1 cellular context compared by ENCODE assay signal in the genomic region with DNA sequence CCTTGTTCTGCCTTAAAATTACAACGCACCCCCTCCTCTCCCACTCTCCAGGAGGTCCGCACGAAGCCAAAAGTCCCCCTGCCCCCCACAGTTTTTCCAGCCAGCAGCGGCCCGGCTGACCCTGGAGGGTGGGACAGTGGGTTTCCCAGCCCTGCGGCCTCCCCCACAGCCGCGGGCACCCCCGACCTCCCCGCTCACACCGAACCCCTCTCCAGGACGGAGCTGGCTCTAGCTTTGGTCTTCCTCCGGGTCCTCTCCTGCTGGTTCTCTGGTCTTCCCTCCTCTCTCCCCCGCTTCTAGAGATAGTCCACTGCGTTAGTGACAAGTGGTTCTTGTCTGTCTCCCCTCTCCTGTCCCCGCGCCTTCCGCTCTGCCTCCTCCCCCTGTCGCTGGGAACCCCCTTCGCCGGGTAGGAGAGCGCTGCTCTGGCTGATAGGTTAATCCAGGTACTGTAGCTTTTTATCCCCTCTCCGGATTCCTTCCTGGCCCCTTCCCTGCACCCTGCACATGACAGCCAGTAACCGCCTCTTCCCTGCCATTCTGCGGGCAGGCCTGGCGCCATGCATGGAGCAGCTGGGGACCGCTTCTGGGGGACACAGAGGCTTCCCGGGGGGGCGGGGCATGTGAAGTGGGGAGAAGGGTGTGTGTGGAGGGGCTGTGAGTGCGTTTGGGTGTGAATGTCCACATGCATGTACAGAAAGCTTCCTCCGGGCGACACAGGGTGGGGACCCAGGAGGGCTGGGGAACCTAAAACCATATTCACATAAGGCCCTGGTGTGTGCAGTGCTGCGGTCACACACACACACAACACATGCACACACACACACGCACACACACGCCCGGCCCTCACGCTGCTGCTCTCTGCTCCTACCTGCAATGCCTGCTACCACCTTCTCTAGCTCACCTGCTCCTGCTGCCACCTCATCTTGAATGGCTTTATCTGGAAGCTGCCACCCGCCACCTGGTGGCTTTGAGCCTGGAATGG.
TF ChIP-seq lines count a peak whose summit lies in the region.

No MANE protein-coding gene starts in this region.

TF ChIP-seq in GM23338, 12 proteins besides CTCF, POLR2A, EP300 and RAD21 (continued from another document):
- TF ChIP-seq, protein P1, sequence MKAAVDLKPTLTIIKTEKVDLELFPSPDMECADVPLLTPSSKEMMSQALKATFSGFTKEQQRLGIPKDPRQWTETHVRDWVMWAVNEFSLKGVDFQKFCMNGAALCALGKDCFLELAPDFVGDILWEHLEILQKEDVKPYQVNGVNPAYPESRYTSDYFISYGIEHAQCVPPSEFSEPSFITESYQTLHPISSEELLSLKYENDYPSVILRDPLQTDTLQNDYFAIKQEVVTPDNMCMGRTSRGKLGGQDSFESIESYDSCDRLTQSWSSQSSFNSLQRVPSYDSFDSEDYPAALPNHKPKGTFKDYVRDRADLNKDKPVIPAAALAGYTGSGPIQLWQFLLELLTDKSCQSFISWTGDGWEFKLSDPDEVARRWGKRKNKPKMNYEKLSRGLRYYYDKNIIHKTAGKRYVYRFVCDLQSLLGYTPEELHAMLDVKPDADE (IDR thresholded peaks at IDR 0.05) = no peak
TF ChIP-seq in GM23338: peak in this region for 0.
